Comparison of ENCODE assay signal across 9 cellular contexts in genomic region chr4:185343726-185344581, GRCh38. TPM values are rescaled to one million over a fixed set of nuclear protein-coding genes. Genes with fewer than 3 reads are reported as not detected.
A peak's percentile ranks its signal among the peaks of the same experiment; 100 is the strongest.
DNase-seq lines count a peak whose midpoint lies in the region; ATAC-seq, FAIRE-seq and TF ChIP-seq lines count a peak whose summit lies in the region.
"Had no signal": no experiment of that assay in that cellular context is flagged by ENCODE, and none has a peak within 500 bp of the region (broad histone marks: within the 10 kb centered on the region; RNA-seq: fewer than 3 reads in every experiment).

No MANE protein-coding gene starts in this region.

- H3K36me3 ChIP-seq in astrocyte (ENCODE audit: insufficient read depth, low read length) (peaks cover 12% of the 10 kb centered on the region), mesendoderm (ENCODE audit: control insufficient read depth, insufficient read depth, low read length) (peaks cover 3% of the 10 kb centered on the region)

- H3K27me3 ChIP-seq in astrocyte (ENCODE audit: insufficient read depth, low read length) (no peaks in the 10 kb centered on the region), mesendoderm (ENCODE audit: insufficient read depth, low read length, poor library complexity) (no peaks in the 10 kb centered on the region)

- no peaks in the 10 kb centered on the region for H3K27me3 Mint-ChIP-seq in astrocyte (ENCODE audit: low read depth, unreplicated experiment)
- no peaks in the 10 kb centered on the region for H3K27me3 Mint-ChIP-seq in nephron (ENCODE audit: low read depth)

- ATAC-seq in HG02610 (IDR thresholded peaks at IDR 0.05; ENCODE audit: unreplicated experiment) (peak; percentile 47), GM18909 (IDR thresholded peaks at IDR 0.05; ENCODE audit: poor library complexity, unreplicated experiment) (no peak), HG03354 (IDR thresholded peaks at IDR 0.05; ENCODE audit: poor library complexity, severe bottlenecking, unreplicated experiment) (no peak)

- H3K79me2 ChIP-seq in astrocyte (ENCODE audit: insufficient read depth, low read length), result no peaks in the 10 kb centered on the region
- no peaks in the 10 kb centered on the region for H3K79me2 ChIP-seq in mesendoderm (ENCODE audit: control insufficient read depth, insufficient read depth, low read length)

- H3K4me1 ChIP-seq in astrocyte (ENCODE audit: insufficient read depth, low read length) (peaks cover 12% of the 10 kb centered on the region), mesendoderm (ENCODE audit: control insufficient read depth, low read depth, low read length) (no peaks in the 10 kb centered on the region)

- H3K23ac ChIP-seq in mesendoderm (ENCODE audit: low read length), result no peak overlapping the region

- FAIRE-seq in astrocyte (lab: Jason Lieb, UNC), result no peak

- no peak overlapping the region for H2AK5ac ChIP-seq in mesendoderm (ENCODE audit: low read length)

- H4K20me1 ChIP-seq in astrocyte (ENCODE audit: insufficient read depth, low read length), result no peaks in the 10 kb centered on the region

- H3K18ac ChIP-seq in mesendoderm (ENCODE audit: low read length), result no peak overlapping the region

- H3K36me3 Mint-ChIP-seq in astrocyte (ENCODE audit: low read depth, unreplicated experiment), result peaks cover 30% of the 10 kb centered on the region
- peaks cover 54% of the 10 kb centered on the region for H3K36me3 Mint-ChIP-seq in nephron (ENCODE audit: low read depth)

- no peak overlapping the region for H3K27ac Mint-ChIP-seq in astrocyte (ENCODE audit: unreplicated experiment)
- peak overlapping the region; percentile 8 to 68 (median 37) for H3K27ac Mint-ChIP-seq in nephron

- H2BK5ac ChIP-seq in mesendoderm (ENCODE audit: low read length), result no peak overlapping the region

- no peak overlapping the region for H3K4ac ChIP-seq in mesendoderm (ENCODE audit: low read depth, low read length)

- no peak overlapping the region for H3K56ac ChIP-seq in mesendoderm (ENCODE audit: low read length)

- DNase-seq in GM03348 (ENCODE audit: low spot score) (peak; percentile 25), astrocyte (ENCODE audit: low read depth) (peak; percentile 60), amygdala (lab: John Stamatoyannopoulos, UW) (no peak), mesendoderm (no peak)
- DNase-seq: stimulated activated naive CD4-positive, alpha-beta T cell had no signal

- H4K5ac ChIP-seq in mesendoderm (ENCODE audit: low read length), result no peak overlapping the region

- H2AFZ ChIP-seq in astrocyte (ENCODE audit: low read depth, low read length), result no peak overlapping the region

- H3K79me1 ChIP-seq in mesendoderm (ENCODE audit: low read length), result no peaks in the 10 kb centered on the region

- H3K4me2 ChIP-seq in astrocyte (ENCODE audit: low read length), result peak overlapping the region; percentile 51
- H3K4me2 ChIP-seq in mesendoderm (ENCODE audit: low read length), result no peak overlapping the region

- TF ChIP-seq CTCF in astrocyte (IDR thresholded peaks at IDR 0.05; ENCODE audit: insufficient read depth, low read depth, low read length), result no peak
- TF ChIP-seq CTCF in nephron (IDR thresholded peaks at IDR 0.05; ENCODE audit: unreplicated experiment in 3 of 3), result no peak

- H3K27ac ChIP-seq in astrocyte (ENCODE audit: low read depth, low read length), result peak overlapping the region; percentile 79
- H3K27ac ChIP-seq in mesendoderm (ENCODE audit: low read depth, low read length), result no peak overlapping the region

- no peak overlapping the region for H3K4me3 ChIP-seq in astrocyte (ENCODE audit: insufficient read depth, low read depth, low read length)
- H3K4me3 ChIP-seq in mesendoderm (ENCODE audit: low read length), result no peak overlapping the region

- no peaks in the 10 kb centered on the region for H3K9me3 ChIP-seq in astrocyte (ENCODE audit: insufficient read depth, low read depth, low read length)

- H2BK15ac ChIP-seq in mesendoderm (replicated peaks; ENCODE audit: low read depth), result no peak overlapping the region

- no peak overlapping the region for H3K4me3 Mint-ChIP-seq in astrocyte (ENCODE audit: unreplicated experiment)
- no peak overlapping the region for H3K4me3 Mint-ChIP-seq in nephron

- peaks cover 18% of the 10 kb centered on the region for H3K4me1 Mint-ChIP-seq in astrocyte (ENCODE audit: low read depth, unreplicated experiment)
- peaks cover 19% of the 10 kb centered on the region for H3K4me1 Mint-ChIP-seq in nephron

- whole genome bisulfite sequencing in mesendoderm (ENCODE audit: extremely low coverage, insufficient coverage, low lambda C conversion rate), result no CpG with 5 or more reads among the region's 15 CpGs

- H2BK120ac ChIP-seq in mesendoderm (ENCODE audit: low read depth, low read length), result no peak overlapping the region

- H3K9ac ChIP-seq in astrocyte (ENCODE audit: low read length), result peak overlapping the region; percentile 44
- H3K9ac ChIP-seq in mesendoderm (ENCODE audit: low read length), result no peak overlapping the region

- H4K8ac ChIP-seq in mesendoderm (ENCODE audit: low read depth, low read length), result no peak overlapping the region

- H3K9me3 Mint-ChIP-seq in astrocyte (ENCODE audit: unreplicated experiment) (no peaks in the 10 kb centered on the region), nephron (peaks cover 5% of the 10 kb centered on the region)

RNA-seq across cellular contexts. Expression of gene LRP2BP, which starts 51.8 kb away (rescaled TPM):
- total RNA-seq in astrocyte, result 0.26 and 0.27 TPM in 2 replicates
- 0.15 TPM for polyA plus RNA-seq in mesendoderm (2013, experiment 1 of 2)
- 0.14 TPM for polyA plus RNA-seq in mesendoderm (2013, experiment 2 of 2)

RNA-seq across cellular contexts. Expression of gene ANKRD37, which starts 52.7 kb away (rescaled TPM):
- total RNA-seq in astrocyte, result 6.1 and 7.9 TPM in 2 replicates
- polyA plus RNA-seq in mesendoderm (2013, experiment 1 of 2), result 1.3 TPM
- polyA plus RNA-seq in mesendoderm (2013, experiment 2 of 2), result 1.4 TPM

Comparison
In these comparisons a context has a peak if more than half of its experiments do, and no peak if none do; other contexts are left out.
1. DNase-seq: peak in GM03348 (single experiment) and astrocyte (single experiment); none in amygdala (0 of 56) and mesendoderm (single experiment).